Comparison of ENCODE assay signal across 28 cellular contexts in the genomic region with DNA sequence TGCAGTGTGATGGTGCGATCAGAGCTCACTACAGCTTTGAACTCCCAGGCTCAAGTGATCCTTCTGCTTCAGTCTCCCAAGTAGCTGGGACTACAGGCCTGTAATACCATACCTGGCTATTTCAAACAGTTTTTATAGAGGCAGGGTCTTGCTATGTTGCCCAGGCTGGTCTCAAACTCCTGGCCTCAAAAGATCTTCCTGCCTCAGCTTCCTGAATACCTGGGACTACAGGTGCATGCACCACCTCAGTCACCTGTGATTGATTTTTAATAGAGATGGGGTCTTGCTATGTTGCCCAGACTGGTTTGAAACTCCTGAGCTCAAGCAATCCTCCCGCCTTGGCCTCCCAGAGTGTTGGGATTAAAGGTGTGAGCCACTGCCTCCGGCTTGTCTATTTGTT. TPM values are rescaled to one million over a fixed set of nuclear protein-coding genes. Genes with fewer than 3 reads are reported as not detected.
"Had no signal": no experiment of that assay in that cellular context is flagged by ENCODE, and none has a peak within 500 bp of the region (broad histone marks: within the 10 kb centered on the region; RNA-seq: fewer than 3 reads in every experiment).

No MANE protein-coding gene starts in this region.

- FAIRE-seq: pancreas, small intestine had no signal

- H3K27me3 Mint-ChIP-seq: naive thymus-derived CD8-positive, alpha-beta T cell; stimulated activated memory B cell treated with anti-CD40 and anti-IgM and Interleukin-4, amounts not matched to agents 10 μg/mL and 1 μg/mL and 100 μg/mL, for 72 hours; stimulated activated naive CD8-positive, alpha-beta T cell treated with anti-CD3 and anti-CD28 coated beads, Interleukin-15, amount 100 ng/mL, for 72 hours; type B pancreatic cell had no signal

- H3K27ac ChIP-seq: heart left ventricle, left ventricle myocardium inferior, pancreas, prostate gland, sigmoid colon, tibial nerve, uterus had no signal

- H3K36me3 ChIP-seq: heart left ventricle, left ventricle myocardium inferior, pancreas, prostate gland, sigmoid colon, tibial nerve, uterus had no signal

- H3K9me3 ChIP-seq: heart left ventricle, left ventricle myocardium inferior, pancreas, prostate gland, sigmoid colon, tibial nerve, uterus had no signal

- H3K9me3 Mint-ChIP-seq: neural crest cell; stimulated activated memory B cell treated with anti-CD40 and anti-IgM and Interleukin-4, amounts not matched to agents 10 μg/mL and 1 μg/mL and 100 μg/mL, for 72 hours; stimulated activated naive CD8-positive, alpha-beta T cell treated with anti-CD3 and anti-CD28 coated beads, Interleukin-15, amount 100 ng/mL, for 72 hours; type B pancreatic cell had no signal

- H3K27ac Mint-ChIP-seq: naive thymus-derived CD8-positive, alpha-beta T cell; stimulated activated memory B cell treated with anti-CD40 and anti-IgM and Interleukin-4, amounts not matched to agents 10 μg/mL and 1 μg/mL and 100 μg/mL, for 72 hours; type B pancreatic cell had no signal

- H3K4me3 Mint-ChIP-seq: naive thymus-derived CD8-positive, alpha-beta T cell; neural crest cell; stimulated activated memory B cell treated with anti-CD40 and anti-IgM and Interleukin-4, amounts not matched to agents 10 μg/mL and 1 μg/mL and 100 μg/mL, for 72 hours; stimulated activated naive CD8-positive, alpha-beta T cell treated with anti-CD3 and anti-CD28 coated beads, Interleukin-15, amount 100 ng/mL, for 72 hours; type B pancreatic cell had no signal

- DNase-seq: heart left ventricle; islet precursor cell; left ventricle myocardium inferior; naive thymus-derived CD8-positive, alpha-beta T cell; nucleus accumbens; pancreas; retina; right cardiac atrium; sigmoid colon; small intestine; stimulated activated CD4-positive, alpha-beta T cell treated with anti-CD3 and anti-CD28 coated beads, Interleukin-1b, Interleukin-23, amount 100 ng/mL, for 48 hours; stimulated activated CD4-positive, alpha-beta T cell treated with anti-CD3 and anti-CD28 coated beads, Interleukin-2, amount 100 ng/mL, for 48 hours; stimulated activated CD4-positive, alpha-beta T cell treated with anti-CD3 and anti-CD28 coated beads, Interleukin-4, amount 100 ng/mL, for 4 hours; stimulated activated CD8-positive, alpha-beta memory T cell treated with anti-CD3 and anti-CD28 coated beads, Interleukin-4, amount 100 ng/mL, for 48 hours; stimulated activated naive CD4-positive, alpha-beta T cell treated with Interleukin-2 at 50 U/mL for 16 hours; stimulated activated naive CD8-positive, alpha-beta T cell treated with anti-CD3 and anti-CD28 coated beads, Interleukin-15, amount 100 ng/mL, for 72 hours; substantia nigra; uterus had no signal

- H3K4me3 ChIP-seq: heart left ventricle, left ventricle myocardium inferior, lung, pancreas, prostate gland, sigmoid colon, tibial nerve, uterus had no signal

- H3K36me3 Mint-ChIP-seq: naive thymus-derived CD8-positive, alpha-beta T cell; stimulated activated memory B cell treated with anti-CD40 and anti-IgM and Interleukin-4, amounts not matched to agents 10 μg/mL and 1 μg/mL and 100 μg/mL, for 72 hours; type B pancreatic cell had no signal

- H3K27me3 ChIP-seq: heart left ventricle, pancreas, sigmoid colon, tibial nerve, uterus had no signal

- ATAC-seq: heart left ventricle; naive thymus-derived CD8-positive, alpha-beta T cell; pancreas; right cardiac atrium; stimulated activated memory B cell treated with anti-CD40 and anti-IgM and Interleukin-4, amounts not matched to agents 10 μg/mL and 1 μg/mL and 100 μg/mL, for 72 hours; stimulated activated naive CD8-positive, alpha-beta T cell treated with anti-CD3 and anti-CD28 coated beads, Interleukin-15, amount 100 ng/mL, for 72 hours had no signal

- H3K4me1 ChIP-seq: pancreas, prostate gland, uterus had no signal

RNA-seq across cellular contexts. Expression of a gene that starts 26.4 kb away (rescaled TPM):
- total RNA-seq: kidney epithelial cell; left ventricle myocardium inferior; naive thymus-derived CD8-positive, alpha-beta T cell; neural crest cell; osteoblast; prostate gland; right cardiac atrium; sigmoid colon; temporal lobe; tibial nerve; ureter; uterus had no signal
- polyA plus RNA-seq: naive thymus-derived CD8-positive, alpha-beta T cell; pancreas; right cardiac atrium had no signal
